In genomic region chr10:93250010-93250409, GRCh38 we compare ENCODE assay signal across 22 cellular contexts.
DNase-seq lines count a peak whose midpoint lies in the region; ATAC-seq and TF ChIP-seq lines count a peak whose summit lies in the region.
"Had no signal": no experiment of that assay in that cellular context is flagged by ENCODE, and none has a peak within 500 bp of the region (broad histone marks: within the 10 kb centered on the region; RNA-seq: fewer than 3 reads in every experiment).

No MANE protein-coding gene starts in this region.

- H3K79me1 ChIP-seq in trophoblast cell (ENCODE audit: low read length), result peaks cover 10% of the 10 kb centered on the region

- no peak overlapping the region for H3K4me2 ChIP-seq in trophoblast cell (ENCODE audit: low read length)
- H3K4me2 ChIP-seq: A549; BLaER1 treated with 17β-estradiol and CSF1 and Interleukin-3, amounts not matched to agents 10 nM and 100 nM had no signal

- peak overlapping the region; percentile 29 for H2BK12ac ChIP-seq in trophoblast cell (ENCODE audit: low read length)

- H3K27me3 ChIP-seq in right lobe of liver (no peaks in the 10 kb centered on the region), trophoblast cell (ENCODE audit: insufficient read depth, low read length) (no peaks in the 10 kb centered on the region), gastroesophageal sphincter (peaks cover 12% of the 10 kb centered on the region)
- H3K27me3 ChIP-seq: BE2C; BLaER1 treated with 17β-estradiol and CSF1 and Interleukin-3, amounts not matched to agents 10 nM and 100 nM had no signal

- H3K4me3 ChIP-seq in right lobe of liver (no peak overlapping the region), trophoblast cell (ENCODE audit: low read depth, low read length) (no peak overlapping the region), gastroesophageal sphincter (no peak overlapping the region)
- H3K4me3 ChIP-seq: A549; BLaER1 treated with 17β-estradiol and CSF1 and Interleukin-3, amounts not matched to agents 10 nM and 100 nM; GM23248; HAP-1 had no signal

- no peak overlapping the region for H3K9ac ChIP-seq in trophoblast cell (ENCODE audit: low read length)
- H3K9ac ChIP-seq: BLaER1 treated with 17β-estradiol and CSF1 and Interleukin-3, amounts not matched to agents 10 nM and 100 nM; GM23248 had no signal

- no peak for TF ChIP-seq EP300 in gastroesophageal sphincter (IDR thresholded peaks at IDR 0.05)

- no peak overlapping the region for H2BK5ac ChIP-seq in trophoblast cell (ENCODE audit: low read depth, low read length, poor library complexity)

- DNase-seq in NCI-H146 (lab: John Stamatoyannopoulos, UW) (peak; percentile 39), NCI-H146 treated with DMSO at 0.1 percent for 48 hours (lab: John Stamatoyannopoulos, UW; ENCODE audit: unreplicated experiment) (no peak), left lobe of liver (ENCODE audit: low spot score) (no peak), right lobe of liver (no peak), trophoblast cell (no peak), 8988T (no peak), COLO668 (lab: John Stamatoyannopoulos, UW; ENCODE audit: unreplicated experiment) (no peak)
- DNase-seq: ACHN; AML-193; BE2C; CD4-positive, alpha-beta T cell; CD8-positive, alpha-beta memory T cell; COR-L47; DMS153; DND-41; GM23248; HFFc6 had no signal

- H2AK5ac ChIP-seq in trophoblast cell (ENCODE audit: low read length), result no peak overlapping the region

- intact Hi-C loops in right lobe of liver (cut with DNase I), result no loop called here

- H4K8ac ChIP-seq in trophoblast cell (ENCODE audit: low read depth, low read length), result no peak overlapping the region

- H3K27ac ChIP-seq in right lobe of liver, result no peak overlapping the region
- no peak overlapping the region for H3K27ac ChIP-seq in trophoblast cell (ENCODE audit: low read depth, low read length)
- no peak overlapping the region for H3K27ac ChIP-seq in gastroesophageal sphincter
- H3K27ac ChIP-seq: 22Rv1; A549; BLaER1 treated with 17β-estradiol and CSF1 and Interleukin-3, amounts not matched to agents 10 nM and 100 nM; GM23248 had no signal

- H3K4ac ChIP-seq in trophoblast cell (ENCODE audit: low read depth, low read length), result no peak overlapping the region

- H3K4me1 ChIP-seq in right lobe of liver (peaks cover 0 to 22% (median 8%) of the 10 kb centered on the region in 4 donors), trophoblast cell (ENCODE audit: control insufficient read depth in 1 of 2, insufficient read depth in 2 of 2, low read length in 2 of 2) (peaks cover 4 to 7% of the 10 kb centered on the region in 2 experiments), gastroesophageal sphincter (no peaks in the 10 kb centered on the region)
- H3K4me1 ChIP-seq: BE2C; BLaER1 treated with 17β-estradiol and CSF1 and Interleukin-3, amounts not matched to agents 10 nM and 100 nM; HAP-1 had no signal

- 30% methylated on average over 6 of the region's 6 CpGs for WGBS in right lobe of liver (ENCODE audit: insufficient coverage, low coverage, low lambda C conversion rate, missing lambda C conversion rate)
- no CpG with 5 or more reads among the region's 6 CpGs for WGBS in trophoblast cell (ENCODE audit: extremely low coverage, insufficient coverage, insufficient read length)
- 83 to 88% methylated on average over 4 to 6 of the region's 6 CpGs for WGBS in gastroesophageal sphincter (ENCODE audit: low coverage in 1 of 2), 2 donors

- no peaks in the 10 kb centered on the region for H3K79me2 ChIP-seq in trophoblast cell (ENCODE audit: control insufficient read depth, insufficient read depth, low read length, poor library complexity)

- H3K9me3 ChIP-seq in right lobe of liver, result no peaks in the 10 kb centered on the region
- no peaks in the 10 kb centered on the region for H3K9me3 ChIP-seq in trophoblast cell (ENCODE audit: insufficient read depth, low read depth, low read length)
- H3K9me3 ChIP-seq in gastroesophageal sphincter, result no peaks in the 10 kb centered on the region
- H3K9me3 ChIP-seq: A549, BE2C, HAP-1 had no signal

- no peak overlapping the region for H2BK120ac ChIP-seq in trophoblast cell (ENCODE audit: insufficient read depth, low read length, poor library complexity)

- ATAC-seq in left lobe of liver (peak; percentile 53), right lobe of liver (peak in 3 of 4 donors; percentile 26 to 46 (median 34)), gastroesophageal sphincter (no peak)
- ATAC-seq: A549 had no signal

- H4K91ac ChIP-seq in trophoblast cell (ENCODE audit: low read depth, low read length), result no peak overlapping the region

- H3K36me3 ChIP-seq in right lobe of liver (no peaks in the 10 kb centered on the region), trophoblast cell (ENCODE audit: control insufficient read depth in 1 of 2, insufficient read depth in 2 of 2, low read length in 2 of 2) (no peaks in the 10 kb centered on the region), gastroesophageal sphincter (no peaks in the 10 kb centered on the region)
- H3K36me3 ChIP-seq: BE2C; BLaER1 treated with 17β-estradiol and CSF1 and Interleukin-3, amounts not matched to agents 10 nM and 100 nM; HAP-1 had no signal

- H4K12ac ChIP-seq in trophoblast cell (ENCODE audit: low read depth, low read length), result no peak overlapping the region

- TF ChIP-seq POLR2A in right lobe of liver (IDR thresholded peaks at IDR 0.05) (no peak), gastroesophageal sphincter (IDR thresholded peaks at IDR 0.05) (no peak)

- H2AFZ ChIP-seq in trophoblast cell (ENCODE audit: insufficient read depth, low read length, poor library complexity), result no peak overlapping the region
- H2AFZ ChIP-seq: GM23248 had no signal

- H3K14ac ChIP-seq in trophoblast cell (ENCODE audit: low read length), result peak overlapping the region; percentile 67

- no peak overlapping the region for H3K23ac ChIP-seq in trophoblast cell (ENCODE audit: low read length)

- TF ChIP-seq CTCF in right lobe of liver (IDR thresholded peaks at IDR 0.05), result no peak
- no peak for TF ChIP-seq CTCF in gastroesophageal sphincter (IDR thresholded peaks at IDR 0.05)

- no peak overlapping the region for H3K18ac ChIP-seq in trophoblast cell (ENCODE audit: low read length)
